Comparison of ENCODE assay signal across 17 cellular contexts in the genomic region with DNA sequence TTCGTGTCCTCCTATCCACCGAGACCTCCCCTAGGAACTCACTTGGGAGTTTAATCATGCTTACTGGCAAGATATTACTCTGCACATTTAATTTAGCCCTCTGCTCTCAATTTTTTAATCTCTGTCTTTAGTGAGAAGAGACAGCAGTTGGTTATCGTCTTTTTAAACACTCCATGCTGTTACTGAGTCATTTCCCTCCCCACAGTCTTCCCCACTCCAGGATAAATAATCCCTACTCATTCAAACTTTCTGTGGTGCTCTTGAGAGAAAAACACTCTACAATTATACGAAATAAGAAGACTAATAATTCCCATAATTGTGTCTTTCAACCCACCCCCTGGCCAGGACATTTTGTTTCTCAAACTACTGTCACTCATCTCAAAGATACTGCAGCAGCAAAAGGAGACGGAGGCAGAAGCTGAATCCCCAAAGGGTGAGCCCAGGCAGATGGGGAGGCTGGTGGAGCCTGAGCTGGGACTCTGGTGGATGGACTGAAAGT.
DNase-seq lines count a peak whose midpoint lies in the region; ATAC-seq, FAIRE-seq and TF ChIP-seq lines count a peak whose summit lies in the region.
"Had no signal": no experiment of that assay in that cellular context is flagged by ENCODE, and none has a peak within 500 bp of the region (broad histone marks: within the 10 kb centered on the region; RNA-seq: fewer than 3 reads in every experiment).

No MANE protein-coding gene starts in this region.

- no peak for ATAC-seq in WTC11
- ATAC-seq in stimulated activated naive B cell treated with anti-CD40 and anti-IgM and Interleukin-4, amounts not matched to agents 10 μg/mL and 1 μg/mL and 100 μg/mL, for 72 hours (replicated peaks) = no peak
- ATAC-seq: HCT116; stimulated activated naive CD8-positive, alpha-beta T cell treated with anti-CD3 and anti-CD28 coated beads, Interleukin-15, amount 100 ng/mL, for 72 hours had no signal

- H3K4me1 ChIP-seq in H9 (ENCODE audit: insufficient read depth, low read length) (0 out of 2 replicates have a peak, but pooled peaks cover 2% of the 10 kb centered on the region), cardiac muscle cell (ENCODE audit: low read depth) (peaks cover 8% of the 10 kb centered on the region), skeletal muscle satellite cell (ENCODE audit: control insufficient read depth, insufficient read depth, low read length) (peaks cover 17% of the 10 kb centered on the region)

- H3K79me1 ChIP-seq in H9 (ENCODE audit: insufficient read depth, low read depth, low read length, poor library complexity, severe bottlenecking) = no peaks in the 10 kb centered on the region

- no peak overlapping the region for H3K56ac ChIP-seq in H9 (ENCODE audit: insufficient read length, low read depth, low read length)

- no peak for DNase-seq in H9
- peak; percentile 48 for DNase-seq in amniotic epithelial cell (ENCODE audit: low read depth)
- peak in 1 of 2 donors; percentile 49 for DNase-seq in cardiac muscle cell (ENCODE audit: low read depth in 1 of 2, low spot score in 1 of 2)
- no peak for DNase-seq in NCI-H146 treated with DMSO at 0.1 percent for 48 hours (lab: John Stamatoyannopoulos, UW; ENCODE audit: unreplicated experiment)
- no peak for DNase-seq in WTC11 (ENCODE audit: low spot score)
- DNase-seq in GM12892 (ENCODE audit: insufficient read length) = no peak
- no peak for DNase-seq in stimulated activated naive B cell treated with anti-CD40 and anti-IgM and Interleukin-4, amounts not matched to agents 10 μg/mL and 1 μg/mL and 100 μg/mL, for 72 hours
- DNase-seq: activated gamma-delta T cell treated with Interleukin-2 at 50 U/mL for 16 hours; DMS79 treated with DMSO at 0.1 percent for 48 hours; foreskin melanocyte; ovary; stimulated activated naive CD8-positive, alpha-beta T cell treated with anti-CD3 and anti-CD28 coated beads, Interleukin-15, amount 100 ng/mL, for 72 hours had no signal

- H3K27me3 ChIP-seq in H9 (ENCODE audit: insufficient read depth, low read length) (no peaks in the 10 kb centered on the region), cardiac muscle cell (no peaks in the 10 kb centered on the region), skeletal muscle satellite cell (ENCODE audit: control insufficient read depth, insufficient read depth, low read length) (no peaks in the 10 kb centered on the region)
- H3K27me3 ChIP-seq: ovary had no signal

- no peaks in the 10 kb centered on the region for H3K9me3 ChIP-seq in H9 (ENCODE audit: control insufficient read depth, low read depth, low read length)
- H3K9me3 ChIP-seq in cardiac muscle cell (ENCODE audit: low read depth) = no peaks in the 10 kb centered on the region
- no peaks in the 10 kb centered on the region for H3K9me3 ChIP-seq in skeletal muscle satellite cell (replicated peaks; ENCODE audit: low read length)
- H3K9me3 ChIP-seq: ovary had no signal

- H3K36me3 Mint-ChIP-seq in H9 (ENCODE audit: insufficient read depth in 1 of 3, low read depth in 3 of 3) (no peaks in the 10 kb centered on the region), WTC11 (no peaks in the 10 kb centered on the region)
- H3K36me3 Mint-ChIP-seq in stimulated activated naive B cell treated with anti-CD40 and anti-IgM and Interleukin-4, amounts not matched to agents 10 μg/mL and 1 μg/mL and 100 μg/mL, for 72 hours = no peaks in the 10 kb centered on the region
- H3K36me3 Mint-ChIP-seq: CD14-positive monocyte had no signal

- H3K4me3 Mint-ChIP-seq in H9 (no peak overlapping the region), WTC11 (no peak overlapping the region)
- H3K4me3 Mint-ChIP-seq in stimulated activated naive B cell treated with anti-CD40 and anti-IgM and Interleukin-4, amounts not matched to agents 10 μg/mL and 1 μg/mL and 100 μg/mL, for 72 hours = no peak overlapping the region
- H3K4me3 Mint-ChIP-seq: CD14-positive monocyte; stimulated activated naive CD8-positive, alpha-beta T cell treated with anti-CD3 and anti-CD28 coated beads, Interleukin-15, amount 100 ng/mL, for 72 hours had no signal

- POLR2A ChIA-PET in WTC11 (lab: Charles Lee) = no interaction called here

- no peak overlapping the region for H2AFZ ChIP-seq in H9 (ENCODE audit: low read length)

- no peak overlapping the region for H2BK15ac ChIP-seq in H9 (ENCODE audit: low read depth, low read length)

- H2BK5ac ChIP-seq in H9 (ENCODE audit: insufficient read length, low read length) = no peak overlapping the region

- no peak overlapping the region for H3K23ac ChIP-seq in H9 (ENCODE audit: insufficient read length, low read depth, low read length)

- peak overlapping the region in 1 of 3 experiments; percentile 1; a peak in 1 of 7 replicates for H3K27ac Mint-ChIP-seq in H9
- no peak overlapping the region for H3K27ac Mint-ChIP-seq in WTC11
- no peak overlapping the region for H3K27ac Mint-ChIP-seq in stimulated activated naive B cell treated with anti-CD40 and anti-IgM and Interleukin-4, amounts not matched to agents 10 μg/mL and 1 μg/mL and 100 μg/mL, for 72 hours
- H3K27ac Mint-ChIP-seq: stimulated activated naive CD8-positive, alpha-beta T cell treated with anti-CD3 and anti-CD28 coated beads, Interleukin-15, amount 100 ng/mL, for 72 hours had no signal

- H2BK20ac ChIP-seq in H9 (ENCODE audit: low read depth, low read length, poor library complexity, severe bottlenecking) = no peak overlapping the region

- peaks cover 7 to 12% of the 10 kb centered on the region in 2 experiments for H3K4me1 Mint-ChIP-seq in H9
- H3K4me1 Mint-ChIP-seq in WTC11 = peaks cover 12% of the 10 kb centered on the region
- no peaks in the 10 kb centered on the region for H3K4me1 Mint-ChIP-seq in stimulated activated naive B cell treated with anti-CD40 and anti-IgM and Interleukin-4, amounts not matched to agents 10 μg/mL and 1 μg/mL and 100 μg/mL, for 72 hours
- H3K4me1 Mint-ChIP-seq: CD14-positive monocyte; stimulated activated naive CD8-positive, alpha-beta T cell treated with anti-CD3 and anti-CD28 coated beads, Interleukin-15, amount 100 ng/mL, for 72 hours had no signal

- H4K8ac ChIP-seq in H9 (replicated peaks; ENCODE audit: insufficient read length, low read depth, low read length) = no peak overlapping the region

- no peaks in the 10 kb centered on the region for H3K9me3 Mint-ChIP-seq in H9
- H3K9me3 Mint-ChIP-seq in WTC11 = no peaks in the 10 kb centered on the region
- H3K9me3 Mint-ChIP-seq in stimulated activated naive B cell treated with anti-CD40 and anti-IgM and Interleukin-4, amounts not matched to agents 10 μg/mL and 1 μg/mL and 100 μg/mL, for 72 hours = no peaks in the 10 kb centered on the region
- H3K9me3 Mint-ChIP-seq: stimulated activated naive CD8-positive, alpha-beta T cell treated with anti-CD3 and anti-CD28 coated beads, Interleukin-15, amount 100 ng/mL, for 72 hours had no signal

- H3K14ac ChIP-seq in H9 (ENCODE audit: insufficient read depth, low read length) = 0 out of 2 replicates have a peak overlapping the region, but pooled peaks have one; percentile 57

- H3K36me3 ChIP-seq in cardiac muscle cell = no peaks in the 10 kb centered on the region
- H3K36me3 ChIP-seq in skeletal muscle satellite cell (ENCODE audit: insufficient read depth, low read length) = no peaks in the 10 kb centered on the region
- H3K36me3 ChIP-seq: ovary had no signal

- no peak overlapping the region for H2BK120ac ChIP-seq in H9 (ENCODE audit: low read depth, low read length, poor library complexity, severe bottlenecking)

- H3K9ac ChIP-seq in H9 (ENCODE audit: extremely low read depth, insufficient read length, low read length) = no peak overlapping the region
- peak overlapping the region; percentile 20 for H3K9ac ChIP-seq in skeletal muscle satellite cell (ENCODE audit: low read depth, low read length)

- TF ChIP-seq POLR2A in GM12892 (IDR thresholded peaks at IDR 0.05; ENCODE audit: low read depth, low read length) = no peak

- H3K18ac ChIP-seq in H9 (ENCODE audit: insufficient read length, low read depth, low read length) = no peak overlapping the region

- H4K5ac ChIP-seq in H9 (ENCODE audit: insufficient read length, low read depth, low read length) = no peak overlapping the region

- CTCF ChIA-PET in WTC11 (lab: Charles Lee) = no interaction called here

- no peak overlapping the region for H2AK5ac ChIP-seq in H9 (ENCODE audit: insufficient read length, low read length)

- H3K27me3 Mint-ChIP-seq in H9 (ENCODE audit: low read depth) = no peaks in the 10 kb centered on the region
- no peaks in the 10 kb centered on the region for H3K27me3 Mint-ChIP-seq in WTC11 (ENCODE audit: low read depth)
- H3K27me3 Mint-ChIP-seq in stimulated activated naive B cell treated with anti-CD40 and anti-IgM and Interleukin-4, amounts not matched to agents 10 μg/mL and 1 μg/mL and 100 μg/mL, for 72 hours = no peaks in the 10 kb centered on the region
- H3K27me3 Mint-ChIP-seq: stimulated activated naive CD8-positive, alpha-beta T cell treated with anti-CD3 and anti-CD28 coated beads, Interleukin-15, amount 100 ng/mL, for 72 hours had no signal

- no peak overlapping the region for H3K4me3 ChIP-seq in cardiac muscle cell
- no peak overlapping the region for H3K4me3 ChIP-seq in skeletal muscle satellite cell (ENCODE audit: low read length)
- H3K4me3 ChIP-seq: ovary, SK-N-MC had no signal

- H3K4me2 ChIP-seq in H9 (ENCODE audit: insufficient read depth, insufficient read length, low read length) (no peak overlapping the region), skeletal muscle satellite cell (ENCODE audit: low read length) (peak overlapping the region; percentile 32)

- no peaks in the 10 kb centered on the region for H4K20me1 ChIP-seq in H9 (ENCODE audit: control insufficient read depth, insufficient read depth, insufficient read length)

- no peaks in the 10 kb centered on the region for H3K79me2 ChIP-seq in H9 (ENCODE audit: insufficient read depth, low read length)

- no peak overlapping the region for H3T11ph ChIP-seq in H9 (ENCODE audit: low read length)

- no peak for TF ChIP-seq CTCF in H9 (conservative IDR thresholded peaks at IDR 0.05)
- TF ChIP-seq CTCF in cardiac muscle cell (IDR thresholded peaks at IDR 0.05; ENCODE audit: low read depth, low read length) = no peak
- TF ChIP-seq CTCF in WTC11 (IDR thresholded peaks at IDR 0.05) = no peak

- no peak overlapping the region for H3K4ac ChIP-seq in H9 (ENCODE audit: low read depth, low read length)

- H3K23me2 ChIP-seq in H9 (ENCODE audit: insufficient read length, low read depth, low read length, poor library complexity, severe bottlenecking) = no peaks in the 10 kb centered on the region

- H4K91ac ChIP-seq in H9 (ENCODE audit: insufficient read length, low read depth, low read length) = no peak overlapping the region

- WGBS in H9 (ENCODE audit: extremely low coverage, insufficient read length, low lambda C conversion rate) = no CpG with 5 or more reads among the region's 5 CpGs

- no peak for FAIRE-seq in GM12892 (lab: Jason Lieb, UNC)

- H2BK12ac ChIP-seq in H9 (ENCODE audit: insufficient read length, low read depth, low read length) = no peak overlapping the region

- no peak overlapping the region for H3K27ac ChIP-seq in H9 (ENCODE audit: insufficient read length, low read depth, low read length)
- H3K27ac ChIP-seq in cardiac muscle cell = peak overlapping the region; percentile 59
- H3K27ac ChIP-seq: ovary, SK-N-MC, VCaP had no signal

TF ChIP-seq in WTC11, 78 proteins besides CTCF, POLR2A, EP300 and RAD21:
- TF ChIP-seq ATF1 (CRISPR knock-in tag; IDR thresholded peaks at IDR 0.05) = no peak
